ENCODE assay signal across 9 cellular contexts in the genomic region with DNA sequence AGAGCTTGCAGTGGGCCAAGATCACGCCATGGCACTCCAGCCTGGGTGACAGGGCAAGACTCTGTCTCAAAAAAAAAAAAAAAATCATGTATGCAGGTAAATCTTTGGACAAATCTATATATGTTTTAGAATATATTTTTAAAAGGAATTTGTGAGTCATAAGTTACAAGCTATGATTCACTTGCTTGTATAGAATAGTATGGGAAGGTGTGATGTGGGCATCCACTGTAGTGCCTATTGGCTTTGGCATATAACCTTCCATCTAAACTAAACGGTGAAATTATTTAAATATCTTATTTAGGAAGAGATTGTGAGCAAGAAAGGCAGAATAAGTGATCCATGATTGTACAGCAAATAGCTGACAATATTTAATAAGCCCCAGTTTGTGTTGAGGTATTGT.
"Had no signal": no experiment of that assay in that cellular context is flagged by ENCODE, and none has a peak within 500 bp of the region (broad histone marks: within the 10 kb centered on the region; RNA-seq: fewer than 3 reads in every experiment).

No MANE protein-coding gene starts in this region.

- H3K36me3 Mint-ChIP-seq: IgD-negative memory B cell had no signal

- H3K9me3 Mint-ChIP-seq: GM23338, IgD-negative memory B cell had no signal

- H3K27me3 Mint-ChIP-seq: IgD-negative memory B cell had no signal

- H3K4me3 ChIP-seq: GM23338, HAP-1 had no signal

- H2AFZ ChIP-seq: GM23338 had no signal

- H3K4me1 ChIP-seq: HAP-1 had no signal

- DNase-seq: H7, HFFc6, KBM-7 had no signal

- H3K27ac Mint-ChIP-seq: GM23338, HFFc6, IgD-negative memory B cell had no signal

- H3K9me3 ChIP-seq: HAP-1 had no signal

- H3K4me1 Mint-ChIP-seq: GM23338, IgD-negative memory B cell had no signal

- H3K36me3 ChIP-seq: HAP-1 had no signal

- H3K4me3 Mint-ChIP-seq: GM23338, HFFc6, IgD-negative memory B cell had no signal

- H3K27ac ChIP-seq: HL-60 had no signal

- H3K4me2 ChIP-seq: GM23338 had no signal

- ATAC-seq: GM23338, HCT116, HepG2 had no signal
